8 cellular contexts compared by ENCODE assay signal in the genomic region with DNA sequence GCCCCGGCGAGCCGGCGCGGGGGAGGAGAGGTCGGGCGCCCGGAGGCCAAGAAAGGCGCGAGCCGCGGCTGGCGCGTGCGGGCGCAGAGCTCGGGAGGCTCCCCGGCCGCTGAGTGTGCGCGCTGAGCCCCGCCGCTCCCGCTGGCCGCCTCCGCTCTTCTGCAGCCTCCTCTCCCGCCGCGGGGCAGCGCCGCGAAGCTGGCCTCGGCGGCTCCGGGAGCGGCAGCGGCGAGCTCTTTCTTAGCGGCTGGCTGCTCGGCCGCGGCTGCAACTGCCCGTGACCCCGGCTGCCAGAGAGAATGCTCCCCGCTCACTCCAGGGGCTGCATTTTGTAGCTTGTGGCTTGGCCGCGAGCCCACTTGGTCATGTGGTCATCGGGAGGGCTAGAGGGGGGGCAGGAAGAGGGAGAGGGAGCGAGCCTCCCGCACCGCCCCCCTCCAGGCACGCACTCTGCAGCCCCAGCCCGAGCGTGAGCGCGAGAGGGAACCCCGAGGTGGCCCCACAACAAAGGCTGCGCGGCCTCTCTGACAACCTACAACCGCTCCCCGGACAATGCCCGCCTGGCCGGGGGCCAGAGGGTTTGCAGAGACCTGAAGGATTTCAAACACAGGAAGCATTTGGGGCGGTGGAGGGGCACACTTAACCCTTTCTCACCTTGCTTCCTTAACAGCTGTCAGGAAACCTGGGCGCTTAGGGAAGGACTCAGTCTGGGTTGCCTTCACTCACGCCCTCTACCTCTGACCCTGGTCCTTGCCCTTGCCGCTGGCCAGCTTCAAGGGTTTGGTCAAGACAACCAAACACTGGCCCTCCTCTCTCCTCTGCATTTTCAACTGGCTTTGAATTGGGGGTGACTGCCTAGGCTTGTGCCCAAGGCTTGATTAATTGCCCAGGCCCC. TPM values are rescaled to one million over a fixed set of nuclear protein-coding genes. Genes with fewer than 3 reads are reported as not detected.
DNase-seq lines count a peak whose midpoint lies in the region; ATAC-seq and TF ChIP-seq lines count a peak whose summit lies in the region.

A gene with protein sequence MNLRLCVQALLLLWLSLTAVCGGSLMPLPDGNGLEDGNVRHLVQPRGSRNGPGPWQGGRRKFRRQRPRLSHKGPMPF (minus strand): TSS at position 305 of the 895 bp plus-strand sequence. CDS start 326 bp downstream, outside the sequence.

- H3K27me3 Mint-ChIP-seq in progenitor cell of endocrine pancreas: peaks cover 55% of the 10 kb centered on the region

- in situ Hi-C loops in Caki2 (cut with HindIII; ENCODE audit: low pct_unique_long_range_greater_than_20kb, low sequenced_read_pairs): no loop called here

- peak within 1 kb of the TSS; percentile 49 for H3K9ac ChIP-seq in adipocyte (ENCODE audit: low read length)

- H3K4me1 ChIP-seq in adipocyte (ENCODE audit: control insufficient read depth, insufficient read depth, low read length): peaks cover 12% of the 10 kb centered on the region

- H3K4me3 ChIP-seq in adipocyte (ENCODE audit: low read length): peak within 1 kb of the TSS; percentile 77

- no peaks in the 10 kb centered on the region for H3K9me3 Mint-ChIP-seq in progenitor cell of endocrine pancreas (ENCODE audit: low read depth)

- H3K27ac Mint-ChIP-seq in progenitor cell of endocrine pancreas: peak within 1 kb of the TSS; percentile 29

- no peaks in the 10 kb centered on the region for H3K36me3 ChIP-seq in adipocyte (ENCODE audit: control insufficient read depth, insufficient read depth, low read length, severe bottlenecking)

- H3K27me3 ChIP-seq in adipocyte (replicated peaks; ENCODE audit: control insufficient read depth, insufficient read depth, low read length): peaks cover 24% of the 10 kb centered on the region

- H3K9me3 ChIP-seq in adipocyte (ENCODE audit: control insufficient read depth, low read length): peaks cover 3% of the 10 kb centered on the region

- DNase-seq in Caki2 (ENCODE audit: low read depth) (peak; percentile 47), NCI-H146 (lab: John Stamatoyannopoulos, UW) (peak; percentile 76), adipocyte (ENCODE audit: low read depth) (peak; percentile 63), left ventricle myocardium superior (peak; percentile 76), progenitor cell of endocrine pancreas (ENCODE audit: low spot score, unreplicated experiment) (no peak)
- no peak for DNase-seq in activated effector memory CD4-positive, alpha-beta T cell treated with Interleukin-2 at 50 U/mL for 16 hours

- peak within 1 kb of the TSS; percentile 66 for H3K4me3 Mint-ChIP-seq in progenitor cell of endocrine pancreas (ENCODE audit: low read depth)

- no peak for TF ChIP-seq CTCF in progenitor cell of endocrine pancreas (IDR thresholded peaks at IDR 0.05; ENCODE audit: unreplicated experiment)

- intact Hi-C loops in left ventricle myocardium superior (cut with micrococcal nuclease): no loop called here

- no peaks in the 10 kb centered on the region for H3K36me3 Mint-ChIP-seq in progenitor cell of endocrine pancreas (ENCODE audit: insufficient read depth)

- peaks cover 4% of the 10 kb centered on the region for H3K4me1 Mint-ChIP-seq in progenitor cell of endocrine pancreas (ENCODE audit: low read depth)

- ATAC-seq in GM21390 (IDR thresholded peaks at IDR 0.05; ENCODE audit: unreplicated experiment) (peak; percentile 44), left ventricle myocardium superior (peak; percentile 46), HG03196 (IDR thresholded peaks at IDR 0.05; ENCODE audit: unreplicated experiment) (no peak)

RNA-seq across cellular contexts. Expression of the gene that starts here (rescaled TPM):
- 0.06 and 0.07 TPM in 2 replicates for total RNA-seq in Caki2 (2014; rRNA removed; shearing (Covaris generic); ENCODE audit: low replicate concordance)
- total RNA-seq in left ventricle myocardium superior (25.9 TPM), progenitor cell of endocrine pancreas (0.14 and 0.38 TPM in 2 replicates)

Comparison
In these comparisons a context has a peak if more than half of its experiments do, and no peak if none do; other contexts are left out.
1. RNA of the gene that starts here (total RNA-seq): 25.9 TPM in left ventricle myocardium superior (single experiment); 0.14 to 0.38 TPM in progenitor cell of endocrine pancreas and 0.06 to 0.07 TPM in Caki2; every median in the first group is over 10 times any median in the second.
2. Peak in DNase-seq in Caki2; RNA of the gene not detected or under 1 TPM.
3. DNase-seq: peak in NCI-H146 (single experiment), adipocyte (single experiment) and left ventricle myocardium superior (single experiment); none in progenitor cell of endocrine pancreas (single experiment) and activated effector memory CD4-positive, alpha-beta T cell treated with Interleukin-2 at 50 U/mL for 16 hours (single experiment).